7 cellular contexts compared by ENCODE assay signal in the genomic region with DNA sequence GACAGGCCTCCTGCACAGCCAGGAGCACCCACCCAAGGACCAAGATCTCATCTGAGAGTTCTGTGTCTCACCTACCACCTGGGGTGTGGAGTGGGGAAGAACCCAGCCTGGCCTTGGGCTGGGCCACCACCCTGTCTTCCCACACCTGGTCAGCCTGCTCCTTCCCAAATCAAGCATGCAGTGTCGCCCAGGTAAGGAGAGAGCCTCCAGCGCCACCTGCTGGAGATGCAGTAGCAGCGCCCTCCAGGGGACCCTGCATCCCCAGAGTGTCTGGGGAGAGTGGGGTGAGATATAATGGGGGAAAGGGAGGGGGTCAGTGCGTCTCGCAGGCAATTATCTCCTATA. TPM values are rescaled to one million over a fixed set of nuclear protein-coding genes. Genes with fewer than 3 reads are reported as not detected.
DNase-seq lines count a peak whose midpoint lies in the region; ATAC-seq, FAIRE-seq and TF ChIP-seq lines count a peak whose summit lies in the region.

No MANE protein-coding gene starts in this region.

- no peak overlapping the region for H3K27ac Mint-ChIP-seq in MCF 10A (ENCODE audit: low read depth, unreplicated experiment)

- no peak overlapping the region for H3K27ac ChIP-seq in VCaP

- POLR2A ChIA-PET in MCF 10A (lab: Yijun Ruan, JAX): interaction anchor here (2.9 kb wide), 1 partner anchor 14 kb away, joined by 15 read pairs; no protein-coding TSS in a partner anchor

- FAIRE-seq in GM12891 (lab: Jason Lieb, UNC): peak; percentile 92

- no peak for TF ChIP-seq POLR2A in GM12891 (IDR thresholded peaks at IDR 0.05; ENCODE audit: low read depth, low read length)

- H3K9me3 Mint-ChIP-seq in MCF 10A (ENCODE audit: unreplicated experiment): no peaks in the 10 kb centered on the region

- no peak for ATAC-seq in GM21360 (IDR thresholded peaks at IDR 0.05; ENCODE audit: unreplicated experiment)

- intact Hi-C loops in MCF 10A (cut with micrococcal nuclease): loop anchor here (1.0 kb wide), 1 partner anchor 56 kb away; no protein-coding TSS in a partner anchor

- CTCF ChIA-PET in MCF 10A (lab: Yijun Ruan, JAX): interaction anchor here (0.6 to 2.3 kb wide), 14 partner anchors 11 to 1450 kb away, joined by 3 to 37 read pairs (median 4); no protein-coding TSS in a partner anchor

- peaks cover 3% of the 10 kb centered on the region for H3K27me3 Mint-ChIP-seq in MCF 10A (ENCODE audit: insufficient read depth, unreplicated experiment)

- peak; percentile 94 for TF ChIP-seq CTCF in VCaP (conservative IDR thresholded peaks at IDR 0.05)
- peak; percentile 87 for TF ChIP-seq CTCF in MCF 10A (IDR thresholded peaks at IDR 0.05; ENCODE audit: unreplicated experiment)

- no peak overlapping the region for H3K4me3 Mint-ChIP-seq in MCF 10A (ENCODE audit: unreplicated experiment)

- BruUV-seq in MCF 10A (replicated peaks; lab: Mats Ljungman, UMichigan): no TSS peak

- peaks cover 6% of the 10 kb centered on the region for H3K36me3 Mint-ChIP-seq in MCF 10A (ENCODE audit: insufficient read depth, unreplicated experiment)

- DNase-seq in GM12891 (ENCODE audit: insufficient read length, low spot score) (peak; percentile 81), NCI-H1092 treated with DMSO at 0.1 percent for 48 hours (lab: John Stamatoyannopoulos, UW) (peak; percentile 54), MCF 10A (ENCODE audit: unreplicated experiment) (peak; percentile 63), kidney glomerular epithelial cell (lab: John Stamatoyannopoulos, UW) (peak; percentile 5)
- DNase-seq in stimulated activated CD4-positive, alpha-beta T cell treated with anti-CD3 and anti-CD28 coated beads, Interleukin-4, amount 100 ng/mL, for 48 hours (ENCODE audit: low read depth in 2 of 2): peak; percentile 50 to 71

- no peaks in the 10 kb centered on the region for H3K4me1 Mint-ChIP-seq in MCF 10A (ENCODE audit: insufficient read depth, unreplicated experiment)

TF ChIP-seq in GM12891, 5 proteins besides CTCF, POLR2A, EP300 and RAD21:
- TF ChIP-seq PAX5 (IDR thresholded peaks at IDR 0.05; ENCODE audit: insufficient read depth, low read length, severe bottlenecking): no peak
- TF ChIP-seq SPI1 (IDR thresholded peaks at IDR 0.05; ENCODE audit: low read depth, low read length): no peak
- no peak for TF ChIP-seq TAF1 (IDR thresholded peaks at IDR 0.05; ENCODE audit: low read depth, low read length)
- no peak for TF ChIP-seq POU2F2 (IDR thresholded peaks at IDR 0.05; ENCODE audit: low read depth, low read length)
- no peak for TF ChIP-seq POLR2AphosphoS5 (IDR thresholded peaks at IDR 0.05; ENCODE audit: low read depth, low read length)

RNA-seq across cellular contexts. Expression of gene KIAA2013, which starts 32.3 kb away (rescaled TPM):
- 30.4 TPM for polyA plus RNA-seq in GM12891 (2012; ENCODE audit: low read depth, missing spikeins)
- 20.4 and 24.3 TPM in 2 replicates for total RNA-seq in MCF 10A (2022)

RNA-seq across cellular contexts. Expression of gene NPPB, which starts 35.1 kb away (rescaled TPM):
- not detected for polyA plus RNA-seq in GM12891 (2012; ENCODE audit: low read depth, missing spikeins)
- not detected in 2 replicates for total RNA-seq in MCF 10A (2022)

RNA-seq across cellular contexts. Expression of gene PLOD1, which starts 40.6 kb away (rescaled TPM):
- polyA plus RNA-seq in GM12891 (2012; ENCODE audit: low read depth, missing spikeins): 46.7 TPM
- total RNA-seq in MCF 10A (2022): 47.2 and 48.2 TPM in 2 replicates

RNA-seq across cellular contexts. Expression of gene NPPA, which starts 46.3 kb away (rescaled TPM):
- 0.36 TPM for polyA plus RNA-seq in GM12891 (2012; ENCODE audit: low read depth, missing spikeins)
- not detected in 2 replicates for total RNA-seq in MCF 10A (2022)

Comparison
In these comparisons a context has a peak if more than half of its experiments do, and no peak if none do; other contexts are left out.
1. DNase-seq: peak in every context shown above with its lines; median percentile 81 in GM12891; 63 in MCF 10A; 60 in stimulated activated CD4-positive, alpha-beta T cell treated with anti-CD3 and anti-CD28 coated beads, Interleukin-4, amount 100 ng/mL, for 48 hours; 54 in NCI-H1092 treated with DMSO at 0.1 percent for 48 hours; 5 in kidney glomerular epithelial cell.